Comparison of ENCODE assay signal across 11 cellular contexts in genomic region chr12:94172031-94172430, GRCh38. TPM values are rescaled to one million over a fixed set of nuclear protein-coding genes. Genes with fewer than 3 reads are reported as not detected.
DNase-seq lines count a peak whose midpoint lies in the region; ATAC-seq and TF ChIP-seq lines count a peak whose summit lies in the region.
"Had no signal": no experiment of that assay in that cellular context is flagged by ENCODE, and none has a peak within 500 bp of the region (broad histone marks: within the 10 kb centered on the region; RNA-seq: fewer than 3 reads in every experiment).

No MANE protein-coding gene starts in this region.

- peak overlapping the region; percentile 94 for H4K5ac ChIP-seq in IMR-90 (ENCODE audit: low read depth, low read length)

- peak overlapping the region in 1 of 2 experiments; percentile 75 for H2BK12ac ChIP-seq in mesenchymal stem cell (ENCODE audit: low read length in 2 of 2)

- in situ Hi-C loops in IMR-90 (cut with MboI; ENCODE audit: low sequenced_read_pairs) = no loop called here

- H3K27ac ChIP-seq in AG04450 (ENCODE audit: low read depth, low read length) (peak overlapping the region; percentile 53), IMR-90 (ENCODE audit: insufficient read depth, low read length) (peak overlapping the region; percentile 68; the same call in 1 of the 2 replicates), mesenchymal stem cell (ENCODE audit: low read length, poor library complexity, severe bottlenecking) (no peak overlapping the region)

- H3K27me3 ChIP-seq in AG04450 (ENCODE audit: control insufficient read depth, insufficient read depth, low read length) = peaks cover 7% of the 10 kb centered on the region
- peaks cover 19% of the 10 kb centered on the region for H3K27me3 ChIP-seq in IMR-90 (ENCODE audit: control insufficient read depth, insufficient read depth, low read length)
- H3K27me3 ChIP-seq in mesenchymal stem cell (ENCODE audit: control insufficient read depth in 1 of 2, insufficient read depth in 1 of 2, low read length in 2 of 2) = peaks cover 0 to 11% of the 10 kb centered on the region in 2 experiments

- H3K36me3 ChIP-seq in IMR-90 (ENCODE audit: control insufficient read depth, insufficient read depth, low read length) = no peaks in the 10 kb centered on the region
- no peaks in the 10 kb centered on the region for H3K36me3 ChIP-seq in mesenchymal stem cell (ENCODE audit: control insufficient read depth in 1 of 2, insufficient read depth in 2 of 2, low read depth in 1 of 2, low read length in 2 of 2)

- no peak for TF ChIP-seq POLR2A in IMR-90 (IDR thresholded peaks at IDR 0.05; ENCODE audit: low read depth, low read length)

- POLR2A ChIA-PET in AG04450 (lab: Yijun Ruan, JAX) = no interaction called here
- POLR2A ChIA-PET in IMR-90 (lab: Charles Lee; ENCODE audit: unreplicated experiment) = no interaction called here

- H3K27me3 Mint-ChIP-seq in activated T-helper 1 cell treated with anti-CD3 and anti-CD28 coated beads, Interleukin-12 subunit alpha, Interleukin-12 subunit beta, Interleukin-2, Interleukin-4 antibody, amounts not matched to agents 30 ng/mL and 10 ng/mL and 1 ng/mL, durations not matched to agents 14 hours and 24 hours and 36 hours (ENCODE audit: insufficient read depth) = peaks cover 2% of the 10 kb centered on the region

- no TSS peak for BruUV-seq in IMR-90 (replicated peaks; lab: Mats Ljungman, UMichigan)

- peak overlapping the region; percentile 0 for H2BK5ac ChIP-seq in IMR-90 (ENCODE audit: low read depth, low read length, poor library complexity, severe bottlenecking)
- H2BK5ac ChIP-seq in mesenchymal stem cell (ENCODE audit: low read depth, low read length, poor library complexity, severe bottlenecking) = no peak overlapping the region

- H2AK5ac ChIP-seq in IMR-90 (ENCODE audit: low read depth, low read length) (peak overlapping the region; percentile 88; the same call in 1 of the 2 replicates), mesenchymal stem cell (ENCODE audit: low read length, severe bottlenecking) (no peak overlapping the region)

- peaks cover 74% of the 10 kb centered on the region for H3K4me1 Mint-ChIP-seq in activated T-helper 1 cell treated with anti-CD3 and anti-CD28 coated beads, Interleukin-12 subunit alpha, Interleukin-12 subunit beta, Interleukin-2, Interleukin-4 antibody, amounts not matched to agents 30 ng/mL and 10 ng/mL and 1 ng/mL, durations not matched to agents 14 hours and 24 hours and 36 hours (ENCODE audit: low read depth)

- intact Hi-C loops in IMR-90 (cut with micrococcal nuclease) = loop anchor here (5.0 kb wide), 1 partner anchor 95 kb away; no protein-coding TSS in a partner anchor
- intact Hi-C loops in activated T-helper 1 cell treated with anti-CD3 and anti-CD28 coated beads, Interleukin-12 subunit alpha, Interleukin-12 subunit beta, Interleukin-2, Interleukin-4 antibody, amounts not matched to agents 30 ng/mL and 10 ng/mL and 1 ng/mL, durations not matched to agents 14 hours and 24 hours and 36 hours (cut with micrococcal nuclease) = loop anchor here (1.0 to 10.0 kb wide), 3 partner anchors 36 to 773 kb away; no protein-coding TSS in a partner anchor

- H3K79me1 ChIP-seq in IMR-90 (ENCODE audit: low read depth in 1 of 2, low read length in 2 of 2) (no peaks in the 10 kb centered on the region), mesenchymal stem cell (replicated peaks; ENCODE audit: low read length, poor library complexity, severe bottlenecking) (no peaks in the 10 kb centered on the region)

- H3K9me1 ChIP-seq in IMR-90 (ENCODE audit: insufficient read depth, low read length) = peaks cover 6% of the 10 kb centered on the region; the same call in 1 of the 2 replicates

- TF ChIP-seq RAD21 in IMR-90 (IDR thresholded peaks at IDR 0.05; ENCODE audit: low read length) = no peak

- H2AK9ac ChIP-seq in IMR-90 (replicated peaks; ENCODE audit: low read depth, low read length, poor library complexity) = no peak overlapping the region

- CTCF ChIA-PET in AG04450 (lab: Charles Lee) = interaction anchor here (0.6 to 1.2 kb wide), 2 partner anchors 74 to 262 kb away, joined by 4 to 7 read pairs; no protein-coding TSS in a partner anchor
- CTCF ChIA-PET in IMR-90 (lab: Yijun Ruan, JAX) = no interaction called here

- H4K91ac ChIP-seq in IMR-90 (ENCODE audit: insufficient read depth, low read depth, low read length) (peak overlapping the region; percentile 86), mesenchymal stem cell (ENCODE audit: low read length) (no peak overlapping the region)

- peaks cover 22% of the 10 kb centered on the region for H3K4me1 ChIP-seq in IMR-90 (ENCODE audit: control insufficient read depth, insufficient read depth, low read length)
- peaks cover 4% of the 10 kb centered on the region for H3K4me1 ChIP-seq in mesenchymal stem cell (ENCODE audit: control insufficient read depth, insufficient read depth, low read depth, low read length)

- H3K23ac ChIP-seq in IMR-90 (ENCODE audit: low read depth, low read length) (peak overlapping the region; percentile 51; the same call in 1 of the 2 replicates), mesenchymal stem cell (ENCODE audit: low read length in 2 of 2) (no peak overlapping the region)

- peak overlapping the region; percentile 51 for H3K27ac Mint-ChIP-seq in activated T-helper 1 cell treated with anti-CD3 and anti-CD28 coated beads, Interleukin-12 subunit alpha, Interleukin-12 subunit beta, Interleukin-2, Interleukin-4 antibody, amounts not matched to agents 30 ng/mL and 10 ng/mL and 1 ng/mL, durations not matched to agents 14 hours and 24 hours and 36 hours
- H3K27ac Mint-ChIP-seq: T-helper 1 cell treated with Interleukin-12 subunit alpha and Interleukin-12 subunit beta and Interleukin-4 antibody, amounts not matched to agents 30 μg/mL and 1 μg/mL, for 36 hours had no signal

- H2BK20ac ChIP-seq in IMR-90 (ENCODE audit: low read depth, low read length) = peak overlapping the region; percentile 95

- no peaks in the 10 kb centered on the region for H4K20me1 ChIP-seq in IMR-90 (ENCODE audit: insufficient read depth, low read length)

- no peak overlapping the region for H3K9ac ChIP-seq in IMR-90 (ENCODE audit: low read depth, low read length)
- no peak overlapping the region for H3K9ac ChIP-seq in mesenchymal stem cell (ENCODE audit: low read length)

- H3K4ac ChIP-seq in IMR-90 (ENCODE audit: low read depth, low read length) (peak overlapping the region; percentile 88), mesenchymal stem cell (ENCODE audit: low read depth in 1 of 2, low read length in 2 of 2) (peak overlapping the region in 1 of 2 experiments; percentile 43)

- H3K4me3 ChIP-seq in AG04450 (ENCODE audit: low read depth, low read length) = no peak overlapping the region
- H3K4me3 ChIP-seq in IMR-90 (ENCODE audit: insufficient read depth, low read depth, low read length) = no peak overlapping the region
- H3K4me3 ChIP-seq in mesenchymal stem cell (ENCODE audit: insufficient read depth in 1 of 2, low read depth in 1 of 2, low read length in 2 of 2) = no peak overlapping the region

- no peak for DNase-seq in AG04450 (ENCODE audit: low read depth, low spot score)
- DNase-seq in IMR-90 = peak; percentile 46
- DNase-seq in activated T-helper 1 cell treated with anti-CD3 and anti-CD28 coated beads, Interleukin-12 subunit alpha, Interleukin-12 subunit beta, Interleukin-2, Interleukin-4 antibody, amounts not matched to agents 30 ng/mL and 10 ng/mL and 1 ng/mL, durations not matched to agents 14 hours and 24 hours and 36 hours (ENCODE audit: low spot score) = no peak
- peak; percentile 87 for DNase-seq in mesenchymal stem cell
- DNase-seq in kidney glomerular epithelial cell (lab: John Stamatoyannopoulos, UW) = no peak
- DNase-seq: aorta, NCI-H2227 treated with DMSO at 0.1 percent for 48 hours had no signal

- no peak overlapping the region for H3K4me2 ChIP-seq in IMR-90 (ENCODE audit: low read depth, low read length)
- H3K4me2 ChIP-seq in mesenchymal stem cell (ENCODE audit: low read length, poor library complexity, severe bottlenecking) = no peak overlapping the region

- H2AFZ ChIP-seq in IMR-90 (replicated peaks; ENCODE audit: low read length, poor library complexity) (no peak overlapping the region), mesenchymal stem cell (ENCODE audit: low read depth, low read length) (no peak overlapping the region)

- ATAC-seq in IMR-90 (ENCODE audit: low read depth) (no peak), HG03565 (IDR thresholded peaks at IDR 0.05; ENCODE audit: unreplicated experiment) (no peak), HG03457 (IDR thresholded peaks at IDR 0.05; ENCODE audit: unreplicated experiment) (no peak), GM18517 (IDR thresholded peaks at IDR 0.05; ENCODE audit: unreplicated experiment) (no peak)

- no peaks in the 10 kb centered on the region for H3K9me3 Mint-ChIP-seq in activated T-helper 1 cell treated with anti-CD3 and anti-CD28 coated beads, Interleukin-12 subunit alpha, Interleukin-12 subunit beta, Interleukin-2, Interleukin-4 antibody, amounts not matched to agents 30 ng/mL and 10 ng/mL and 1 ng/mL, durations not matched to agents 14 hours and 24 hours and 36 hours
- H3K9me3 Mint-ChIP-seq: T-helper 1 cell treated with Interleukin-12 subunit alpha and Interleukin-12 subunit beta and Interleukin-4 antibody, amounts not matched to agents 30 μg/mL and 1 μg/mL, for 36 hours had no signal

- H2BK120ac ChIP-seq in IMR-90 (ENCODE audit: low read depth, low read length) (peak overlapping the region; percentile 88), mesenchymal stem cell (ENCODE audit: low read depth, low read length) (peak overlapping the region; percentile 59)

- dilution Hi-C loops in IMR-90 (cut with HindIII; ENCODE audit: low sequenced_read_pairs, unreplicated experiment) = no loop called here

- H3K14ac ChIP-seq in IMR-90 (replicated peaks; ENCODE audit: low read depth, low read length) (peak overlapping the region; percentile 70), mesenchymal stem cell (ENCODE audit: low read length in 2 of 2) (no peak overlapping the region)

- H3K36me3 Mint-ChIP-seq in activated T-helper 1 cell treated with anti-CD3 and anti-CD28 coated beads, Interleukin-12 subunit alpha, Interleukin-12 subunit beta, Interleukin-2, Interleukin-4 antibody, amounts not matched to agents 30 ng/mL and 10 ng/mL and 1 ng/mL, durations not matched to agents 14 hours and 24 hours and 36 hours (ENCODE audit: low read depth) = peaks cover 47% of the 10 kb centered on the region

- WGBS in IMR-90 (ENCODE audit: extremely low coverage in 2 of 2, insufficient read length in 1 of 2), 2 experiments = no CpG with 5 or more reads among the region's 5 CpGs
- 20% methylated on average over 5 of the region's 5 CpGs for WGBS in mesenchymal stem cell

- H4K8ac ChIP-seq in IMR-90 (ENCODE audit: low read depth in 2 of 2, low read length in 2 of 2) (peak overlapping the region; percentile 69 to 74; a peak in 3 of 4 replicates), mesenchymal stem cell (ENCODE audit: low read length) (peak overlapping the region; percentile 10)

- peaks cover 5% of the 10 kb centered on the region for H3K9me3 ChIP-seq in AG04450 (ENCODE audit: control insufficient read depth, insufficient read depth, low read length)
- peaks cover 2% of the 10 kb centered on the region; the same call in 1 of the 2 replicates for H3K9me3 ChIP-seq in IMR-90 (ENCODE audit: control insufficient read depth, insufficient read depth, low read length)
- no peaks in the 10 kb centered on the region for H3K9me3 ChIP-seq in mesenchymal stem cell (ENCODE audit: control insufficient read depth, low read length)

- no peak overlapping the region for H3K56ac ChIP-seq in IMR-90 (ENCODE audit: extremely low read depth, insufficient read depth, low read length)

- H2BK15ac ChIP-seq in IMR-90 (ENCODE audit: low read depth, low read length) = peak overlapping the region; percentile 60; the same call in 2 of the 3 replicates
- H2BK15ac ChIP-seq in mesenchymal stem cell (ENCODE audit: low read depth, poor library complexity, severe bottlenecking) = peak overlapping the region; percentile 99

- no peak overlapping the region for H3K4me3 Mint-ChIP-seq in activated T-helper 1 cell treated with anti-CD3 and anti-CD28 coated beads, Interleukin-12 subunit alpha, Interleukin-12 subunit beta, Interleukin-2, Interleukin-4 antibody, amounts not matched to agents 30 ng/mL and 10 ng/mL and 1 ng/mL, durations not matched to agents 14 hours and 24 hours and 36 hours
- H3K4me3 Mint-ChIP-seq: T-helper 1 cell treated with Interleukin-12 subunit alpha and Interleukin-12 subunit beta and Interleukin-4 antibody, amounts not matched to agents 30 μg/mL and 1 μg/mL, for 36 hours had no signal

- TF ChIP-seq CTCF in AG04450 (IDR thresholded peaks at IDR 0.05; ENCODE audit: low read depth, low read length) = no peak
- TF ChIP-seq CTCF in IMR-90 (conservative IDR thresholded peaks at IDR 0.05; ENCODE audit: low read depth, low read length) = no peak

- H3K18ac ChIP-seq in IMR-90 (ENCODE audit: low read depth, low read length) (peak overlapping the region; percentile 95), mesenchymal stem cell (ENCODE audit: low read depth in 1 of 2, low read length in 2 of 2) (peak overlapping the region in 1 of 2 experiments; percentile 1)

RNA-seq across cellular contexts. Expression of gene PLXNC1, which starts 23.7 kb away (rescaled TPM):
- polyA plus RNA-seq in AG04450 (2011; rRNA removed) (3.8 and 4.8 TPM in 2 replicates), IMR-90 (2012; rRNA removed) (0.77 and 1.0 TPM in 2 replicates)
- polyA minus RNA-seq in AG04450 (2011; rRNA and poly(A)+ RNA removed) = 4.0 and 5.8 TPM in 2 replicates
- 1.1 and 1.6 TPM in 2 replicates for total RNA-seq in IMR-90 (2012; rRNA removed)
- 0.10 and 0.30 TPM in 2 replicates for polyA plus RNA-seq in IMR-90 (2012; cell fraction: cytosol; rRNA removed)
- 0.25 and 0.88 TPM in 2 replicates for polyA plus RNA-seq in IMR-90 (2012; cell fraction: nucleus; rRNA removed; ENCODE audit: low replicate concordance)
- 18.8 and 22.7 TPM in 2 replicates for total RNA-seq in activated T-helper 1 cell treated with anti-CD3 and anti-CD28 coated beads, Interleukin-12 subunit alpha, Interleukin-12 subunit beta, Interleukin-2, Interleukin-4 antibody, amounts not matched to agents 30 ng/mL and 10 ng/mL and 1 ng/mL, durations not matched to agents 14 hours and 24 hours and 36 hours
- 2.2 TPM for polyA plus RNA-seq in mesenchymal stem cell (2013, experiment 1 of 2)
- polyA plus RNA-seq in mesenchymal stem cell (2013, experiment 2 of 2) = 2.3 TPM

Comparison
In these comparisons a context has a peak if more than half of its experiments do, and no peak if none do; other contexts are left out.
1. DNase-seq: peak in IMR-90 (single experiment) and mesenchymal stem cell (single experiment); none in AG04450 (single experiment), activated T-helper 1 cell treated with anti-CD3 and anti-CD28 coated beads, Interleukin-12 subunit alpha, Interleukin-12 subunit beta, Interleukin-2, Interleukin-4 antibody, amounts not matched to agents 30 ng/mL and 10 ng/mL and 1 ng/mL, durations not matched to agents 14 hours and 24 hours and 36 hours (single experiment) and kidney glomerular epithelial cell (single experiment).